In the genomic region with DNA sequence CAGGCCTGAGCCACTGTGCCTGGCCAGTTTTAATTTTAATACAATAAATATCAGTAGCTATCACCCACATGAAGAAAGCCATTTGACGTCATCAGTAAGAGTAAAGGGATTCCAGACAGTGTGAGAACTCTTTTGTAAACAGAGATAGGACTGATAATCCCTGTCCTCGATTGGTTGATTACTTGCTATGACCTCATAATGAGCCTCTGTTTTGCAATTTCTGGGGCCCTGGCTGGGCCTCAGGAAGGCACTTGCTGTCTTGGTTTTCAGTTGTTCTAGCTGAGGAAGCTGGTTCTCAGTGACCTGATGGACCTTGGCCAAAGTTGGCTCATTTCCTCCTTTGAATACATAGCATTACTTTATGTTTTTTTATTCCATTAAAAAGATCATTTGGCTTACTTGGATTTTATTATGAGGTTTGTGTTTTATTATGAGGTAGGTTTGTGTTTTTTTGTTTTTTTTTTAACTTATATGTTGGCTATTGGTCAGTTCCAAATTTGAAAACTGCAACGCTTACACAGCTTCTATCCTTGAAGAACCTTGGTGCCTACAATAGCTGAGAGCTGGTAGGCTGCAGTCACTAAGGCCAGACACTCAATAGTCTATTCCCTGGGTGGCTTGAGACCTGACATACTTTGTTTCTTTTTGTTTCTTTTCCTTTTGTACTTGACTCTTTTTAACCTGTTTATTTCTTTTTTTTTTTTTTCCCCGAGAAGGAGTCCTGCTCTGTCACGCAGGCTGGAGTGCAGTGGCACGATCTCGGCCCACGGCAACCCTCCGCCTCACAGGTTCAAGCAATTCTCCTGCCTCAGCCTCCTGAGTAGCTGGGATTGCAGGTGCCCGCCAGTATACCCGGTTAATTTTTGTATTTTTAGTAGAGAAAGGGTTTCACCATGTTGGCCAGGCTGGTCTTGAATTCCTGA, we compare ENCODE assay signal across 12 cellular contexts. TPM values are rescaled to one million over a fixed set of nuclear protein-coding genes. Genes with fewer than 3 reads are reported as not detected.
A peak's percentile ranks its signal among the peaks of the same experiment; 100 is the strongest.
DNase-seq lines count a peak whose midpoint lies in the region; ATAC-seq and TF ChIP-seq lines count a peak whose summit lies in the region.
"Had no signal": no experiment of that assay in that cellular context is flagged by ENCODE, and none has a peak within 500 bp of the region (broad histone marks: within the 10 kb centered on the region; RNA-seq: fewer than 3 reads in every experiment).

No MANE protein-coding gene starts in this region.

- H3K4me2 ChIP-seq in neural progenitor cell = no peak overlapping the region
- H3K4me2 ChIP-seq: BLaER1 had no signal

- no peaks in the 10 kb centered on the region for H3K9me3 Mint-ChIP-seq in endodermal cell
- H3K9me3 Mint-ChIP-seq in naive thymus-derived CD4-positive, alpha-beta T cell = no peaks in the 10 kb centered on the region
- no peaks in the 10 kb centered on the region for H3K9me3 Mint-ChIP-seq in endothelial cell (ENCODE audit: unreplicated experiment)
- H3K9me3 Mint-ChIP-seq in neural progenitor cell = no peaks in the 10 kb centered on the region
- H3K9me3 Mint-ChIP-seq: memory B cell had no signal

- peaks cover 3% of the 10 kb centered on the region for H3F3A ChIP-seq in neural progenitor cell (ENCODE audit: low read depth)

- H3K27ac Mint-ChIP-seq in endodermal cell (peak overlapping the region; percentile 60), endothelial cell (ENCODE audit: unreplicated experiment) (no peak overlapping the region), neural progenitor cell (no peak overlapping the region)
- peak overlapping the region in 6 of 9 donors; percentile 26 to 57 (median 40) for H3K27ac Mint-ChIP-seq in naive thymus-derived CD4-positive, alpha-beta T cell
- H3K27ac Mint-ChIP-seq: activated CD4-positive, alpha-beta T cell treated with anti-CD3 and anti-CD28 coated beads for 36 hours; memory B cell had no signal

- no peaks in the 10 kb centered on the region for H3K27me3 Mint-ChIP-seq in endodermal cell (ENCODE audit: insufficient read depth)
- H3K27me3 Mint-ChIP-seq in naive thymus-derived CD4-positive, alpha-beta T cell = no peaks in the 10 kb centered on the region
- H3K27me3 Mint-ChIP-seq in endothelial cell (ENCODE audit: unreplicated experiment) = no peaks in the 10 kb centered on the region
- peaks cover 3% of the 10 kb centered on the region for H3K27me3 Mint-ChIP-seq in neural progenitor cell (ENCODE audit: insufficient read depth, low read depth)
- H3K27me3 Mint-ChIP-seq: activated CD4-positive, alpha-beta T cell treated with anti-CD3 and anti-CD28 coated beads for 36 hours; memory B cell had no signal

- peaks cover 51% of the 10 kb centered on the region for H4K20me1 ChIP-seq in neural progenitor cell (ENCODE audit: low read depth)

- H3K4me3 Mint-ChIP-seq in endodermal cell (no peak overlapping the region), endothelial cell (ENCODE audit: unreplicated experiment) (no peak overlapping the region), neural progenitor cell (no peak overlapping the region)
- H3K4me3 Mint-ChIP-seq in naive thymus-derived CD4-positive, alpha-beta T cell = no peak overlapping the region
- H3K4me3 Mint-ChIP-seq: activated CD4-positive, alpha-beta T cell treated with anti-CD3 and anti-CD28 coated beads for 36 hours; memory B cell had no signal

- H3K4me1 ChIP-seq in endodermal cell (ENCODE audit: control insufficient read depth, insufficient read depth, low read length) = no peaks in the 10 kb centered on the region
- peaks cover 18 to 35% of the 10 kb centered on the region in 2 donors for H3K4me1 ChIP-seq in naive thymus-derived CD4-positive, alpha-beta T cell (ENCODE audit: control insufficient read depth in 2 of 2, insufficient read depth in 2 of 2, low read length in 2 of 2)
- H3K4me1 ChIP-seq in vagina = peaks cover 19% of the 10 kb centered on the region
- peaks cover 19% of the 10 kb centered on the region for H3K4me1 ChIP-seq in neural progenitor cell

- peak; percentile 54 for DNase-seq in Ammon's horn (ENCODE audit: low spot score)
- DNase-seq in NOMO-1 (lab: John Stamatoyannopoulos, UW; ENCODE audit: unreplicated experiment in 2 of 2) = peak; percentile 82 to 88
- DNase-seq in endodermal cell = no peak
- no peak for DNase-seq in naive thymus-derived CD4-positive, alpha-beta T cell
- DNase-seq in vagina (ENCODE audit: extremely low spot score in 2 of 2) = no peak
- no peak for DNase-seq in NCI-H82 (lab: John Stamatoyannopoulos, UW)
- no peak for DNase-seq in endothelial cell (ENCODE audit: low spot score)
- no peak for DNase-seq in neural progenitor cell (ENCODE audit: low spot score)
- DNase-seq: activated CD4-positive, alpha-beta T cell treated with anti-CD3 and anti-CD28 coated beads for 36 hours; NCI-H2227 treated with DMSO at 0.1 percent for 48 hours had no signal

- no peaks in the 10 kb centered on the region for H3K27me3 ChIP-seq in endodermal cell (ENCODE audit: control insufficient read depth, insufficient read depth, low read length, poor library complexity, severe bottlenecking)
- H3K27me3 ChIP-seq in naive thymus-derived CD4-positive, alpha-beta T cell (ENCODE audit: control insufficient read depth in 2 of 2, insufficient read depth in 2 of 2, low read length in 2 of 2) = no peaks in the 10 kb centered on the region
- H3K27me3 ChIP-seq in vagina = no peaks in the 10 kb centered on the region
- no peaks in the 10 kb centered on the region for H3K27me3 ChIP-seq in neural progenitor cell
- H3K27me3 ChIP-seq: BLaER1 had no signal

- no peaks in the 10 kb centered on the region for H3K9me3 ChIP-seq in endodermal cell (ENCODE audit: control insufficient read depth, low read length)
- no peaks in the 10 kb centered on the region for H3K9me3 ChIP-seq in naive thymus-derived CD4-positive, alpha-beta T cell (ENCODE audit: control insufficient read depth in 2 of 3, low read length in 3 of 3)
- H3K9me3 ChIP-seq in vagina = no peaks in the 10 kb centered on the region
- H3K9me3 ChIP-seq in neural progenitor cell (ENCODE audit: low read depth) = no peaks in the 10 kb centered on the region
- H3K9me3 ChIP-seq: BLaER1 had no signal

- H3K27ac ChIP-seq in endodermal cell (ENCODE audit: low read depth, low read length) (no peak overlapping the region), vagina (no peak overlapping the region), neural progenitor cell (no peak overlapping the region)
- no peak overlapping the region for H3K27ac ChIP-seq in naive thymus-derived CD4-positive, alpha-beta T cell (ENCODE audit: low read depth, low read length)
- H3K27ac ChIP-seq: BLaER1 had no signal

- H3K4me3 ChIP-seq in endodermal cell (ENCODE audit: low read length) = no peak overlapping the region
- no peak overlapping the region for H3K4me3 ChIP-seq in naive thymus-derived CD4-positive, alpha-beta T cell (ENCODE audit: low read length)
- H3K4me3 ChIP-seq in vagina = no peak overlapping the region
- H3K4me3 ChIP-seq in neural progenitor cell = no peak overlapping the region
- H3K4me3 ChIP-seq: BLaER1 had no signal

- peak; percentile 75 for ATAC-seq in naive thymus-derived CD4-positive, alpha-beta T cell
- ATAC-seq: activated CD4-positive, alpha-beta T cell treated with anti-CD3 and anti-CD28 coated beads for 36 hours had no signal

- no peak overlapping the region for H2AFZ ChIP-seq in neural progenitor cell (replicated peaks)

- intact Hi-C loops in naive thymus-derived CD4-positive, alpha-beta T cell (cut with micrococcal nuclease) = no loop called here
- intact Hi-C loops in vagina (cut with DNase I) = no loop called here

- POLR2A ChIA-PET in naive thymus-derived CD4-positive, alpha-beta T cell (lab: Charles Lee) = interaction anchor here (0.7 kb wide), 1 partner anchor 11 kb away, joined by 3 read pairs; no protein-coding TSS in a partner anchor

- H3K36me3 ChIP-seq in endodermal cell (ENCODE audit: control insufficient read depth, insufficient read depth, low read length) (peaks cover 24% of the 10 kb centered on the region), vagina (peaks cover 0 to 12% of the 10 kb centered on the region in 2 donors), neural progenitor cell (no peaks in the 10 kb centered on the region)
- H3K36me3 ChIP-seq in naive thymus-derived CD4-positive, alpha-beta T cell (ENCODE audit: control insufficient read depth in 2 of 3, insufficient read depth in 3 of 3, low read length in 3 of 3) = peaks cover 0 to 15% (median 0%) of the 10 kb centered on the region in 3 experiments

- no peak for TF ChIP-seq POLR2A in vagina (IDR thresholded peaks at IDR 0.05)

- H3K36me3 Mint-ChIP-seq in endodermal cell (ENCODE audit: low read depth) (peaks cover 41% of the 10 kb centered on the region), endothelial cell (ENCODE audit: low read depth, unreplicated experiment) (peaks cover 8% of the 10 kb centered on the region), neural progenitor cell (peaks cover 8% of the 10 kb centered on the region)
- H3K36me3 Mint-ChIP-seq in naive thymus-derived CD4-positive, alpha-beta T cell = peaks cover 0 to 25% (median 6%) of the 10 kb centered on the region in 5 donors

- H3K79me2 ChIP-seq in neural progenitor cell (ENCODE audit: low read depth) = peaks cover 96% of the 10 kb centered on the region

- CTCF ChIA-PET in naive thymus-derived CD4-positive, alpha-beta T cell (lab: Charles Lee) = interaction anchor here (0.6 kb wide), 1 partner anchor 177 kb away, joined by 3 read pairs; no protein-coding TSS in a partner anchor

- 94 to 95% methylated on average over 8 to 11 of the region's 11 CpGs for WGBS in endodermal cell (ENCODE audit: insufficient coverage in 1 of 2, insufficient read length in 1 of 2), 2 experiments

- peaks cover 5% of the 10 kb centered on the region for H3K4me1 Mint-ChIP-seq in endodermal cell
- H3K4me1 Mint-ChIP-seq in naive thymus-derived CD4-positive, alpha-beta T cell = peaks cover 25 to 59% (median 47%) of the 10 kb centered on the region in 7 donors
- H3K4me1 Mint-ChIP-seq in endothelial cell (ENCODE audit: unreplicated experiment) = peaks cover 10% of the 10 kb centered on the region
- H3K4me1 Mint-ChIP-seq in neural progenitor cell = peaks cover 19% of the 10 kb centered on the region

- TF ChIP-seq CTCF in endodermal cell (conservative IDR thresholded peaks at IDR 0.05) = no peak
- no peak for TF ChIP-seq CTCF in vagina (IDR thresholded peaks at IDR 0.05)
- TF ChIP-seq CTCF in endothelial cell (IDR thresholded peaks at IDR 0.05; ENCODE audit: unreplicated experiment) = no peak
- TF ChIP-seq CTCF in neural progenitor cell (IDR thresholded peaks at IDR 0.05) = no peak

- no peak overlapping the region for H3K9ac ChIP-seq in endodermal cell (ENCODE audit: extremely low read depth, low read length, poor library complexity, severe bottlenecking)
- no peak overlapping the region for H3K9ac ChIP-seq in neural progenitor cell
- H3K9ac ChIP-seq: BLaER1 had no signal

RNA-seq across cellular contexts. Expression of gene MARK2, which starts 20.0 kb away (rescaled TPM):
- total RNA-seq in endodermal cell = 10 to 100 TPM; 39.7 to 39.8 TPM
- 26.6 TPM for polyA plus RNA-seq in endodermal cell (2013, experiment 1 of 2)
- polyA plus RNA-seq in endodermal cell (2013, experiment 2 of 2) = 27.3 TPM
- 10 to 100 TPM; 42.3 to 69.1 (median 56.8) TPM for total RNA-seq in naive thymus-derived CD4-positive, alpha-beta T cell
- polyA plus RNA-seq in naive thymus-derived CD4-positive, alpha-beta T cell = 10 to 100 TPM; 29.4 to 64.5 TPM
- 35.6 TPM for total RNA-seq in vagina
- 42.6 TPM for total RNA-seq in endothelial cell (ENCODE audit: unreplicated experiment)
- 23.0 and 25.4 TPM in 2 replicates for total RNA-seq in neural progenitor cell (ENCODE audit: low replicate concordance)

RNA-seq across cellular contexts. Expression of gene SPINDOC, which starts 45.6 kb away (rescaled TPM):
- total RNA-seq in endodermal cell (100 to 1,000 TPM in 1 of 2 donors, 10 to 100 TPM in 1; 96.1 to 103 TPM), vagina (6.6 TPM), endothelial cell (ENCODE audit: unreplicated experiment) (55.3 TPM), neural progenitor cell (ENCODE audit: low replicate concordance) (27.2 and 80.0 TPM in 2 replicates)
- 59.8 TPM for polyA plus RNA-seq in endodermal cell (2013, experiment 1 of 2)
- 60.2 TPM for polyA plus RNA-seq in endodermal cell (2013, experiment 2 of 2)
- 10 to 100 TPM in 2 of 5 experiments, 1 to 10 TPM in 3; 6.6 to 42.2 (median 9.3) TPM for total RNA-seq in naive thymus-derived CD4-positive, alpha-beta T cell
- polyA plus RNA-seq in naive thymus-derived CD4-positive, alpha-beta T cell = under 1 TPM; 0.22 to 0.53 TPM

RNA-seq across cellular contexts. Expression of gene RCOR2, which starts 58.1 kb away (rescaled TPM):
- 10 to 100 TPM; 45.0 to 51.4 TPM for total RNA-seq in endodermal cell
- 111 TPM for polyA plus RNA-seq in endodermal cell (2013, experiment 1 of 2)
- 95.2 TPM for polyA plus RNA-seq in endodermal cell (2013, experiment 2 of 2)
- under 1 TPM in 1 of 5 experiments, not detected in 4; 0.07 TPM for total RNA-seq in naive thymus-derived CD4-positive, alpha-beta T cell
- not detected for polyA plus RNA-seq in naive thymus-derived CD4-positive, alpha-beta T cell
- total RNA-seq in vagina = not detected
- 9.3 TPM for total RNA-seq in endothelial cell (ENCODE audit: unreplicated experiment)
- 70.6 and 139 TPM in 2 replicates for total RNA-seq in neural progenitor cell (ENCODE audit: low replicate concordance)

Comparison
In these comparisons a context has a peak if more than half of its experiments do, and no peak if none do; other contexts are left out.
1. DNase-seq: peak in Ammon's horn (single experiment) and NOMO-1 (2 of 2); none in endodermal cell (single experiment), naive thymus-derived CD4-positive, alpha-beta T cell (0 of 9), vagina (0 of 2), NCI-H82 (single experiment), endothelial cell (single experiment) and neural progenitor cell (single experiment).
2. H3K27ac Mint-ChIP-seq: peak in endodermal cell (single experiment) and naive thymus-derived CD4-positive, alpha-beta T cell (6 of 9); none in endothelial cell (single experiment) and neural progenitor cell (single experiment).